8 cellular contexts compared by ENCODE assay signal in the genomic region with DNA sequence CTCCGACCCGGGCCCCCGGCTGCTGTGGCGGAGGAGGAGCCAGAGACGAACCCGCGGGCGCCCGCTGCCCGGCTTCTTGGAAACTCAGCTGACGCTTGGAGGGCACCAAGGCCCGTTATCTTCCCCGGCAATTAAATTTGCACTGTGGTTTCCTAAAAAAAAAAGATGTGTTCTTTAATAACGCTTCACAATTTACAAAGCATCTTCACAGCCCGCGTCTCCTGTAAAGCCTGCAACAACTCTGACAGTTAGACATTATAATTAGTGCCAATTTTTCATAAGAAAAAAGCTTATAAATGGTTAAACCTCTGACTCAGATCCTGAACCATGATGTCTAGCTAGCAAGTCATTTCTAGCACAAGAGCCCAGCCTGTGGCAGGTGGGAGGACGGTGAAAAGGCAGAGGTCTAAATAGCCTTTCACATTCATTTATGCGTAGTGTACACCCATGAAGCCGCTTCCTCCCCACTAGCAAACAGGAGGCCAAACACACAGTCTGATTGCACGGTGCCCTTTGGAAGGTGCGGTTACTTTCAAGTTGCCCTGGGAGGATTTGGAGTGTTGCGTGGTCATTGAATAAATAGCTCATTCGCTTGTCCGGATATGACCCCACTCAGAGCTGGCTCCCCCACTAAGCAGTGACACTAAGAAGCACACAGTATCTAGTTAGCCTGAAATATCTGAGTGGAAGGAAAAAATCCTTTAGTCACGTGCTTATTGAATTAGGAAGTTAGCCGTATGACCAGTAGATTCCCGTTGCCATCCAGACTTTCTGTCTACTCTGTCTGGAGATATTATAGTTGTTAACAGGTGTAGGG. TPM values are rescaled to one million over a fixed set of nuclear protein-coding genes. Genes with fewer than 3 reads are reported as not detected.
DNase-seq lines count a peak whose midpoint lies in the region; ATAC-seq and TF ChIP-seq lines count a peak whose summit lies in the region.

No MANE protein-coding gene starts in this region.

- peak overlapping the region; percentile 96 for H2AFZ ChIP-seq in hepatocyte

- peaks cover 3% of the 10 kb centered on the region for H3K9me2 ChIP-seq in hepatocyte (replicated peaks; ENCODE audit: insufficient read depth)

- WGBS in adipose tissue, 3 donors = 1 to 2% (median 1%) methylated on average over 24 to 27 of the region's 27 CpGs
- WGBS in hepatocyte (ENCODE audit: low lambda C conversion rate, missing lambda C conversion rate) = 6% methylated on average over 26 of the region's 27 CpGs
- 1 to 2% methylated on average over 27 of the region's 27 CpGs for WGBS in sigmoid colon, 2 donors

- H3K4me1 ChIP-seq in hepatocyte (ENCODE audit: insufficient read depth) (peaks cover 8% of the 10 kb centered on the region), sigmoid colon (peaks cover 0 to 26% (median 21%) of the 10 kb centered on the region in 4 donors)

- peaks cover 45% of the 10 kb centered on the region for H3K4me1 Mint-ChIP-seq in Calu3 (ENCODE audit: low read depth, unreplicated experiment)

- no peaks in the 10 kb centered on the region for H3K27me3 Mint-ChIP-seq in Calu3 (ENCODE audit: unreplicated experiment)

- no peaks in the 10 kb centered on the region for H4K20me1 ChIP-seq in hepatocyte (ENCODE audit: insufficient read depth, poor library complexity, severe bottlenecking)

- ATAC-seq in GM21367 (IDR thresholded peaks at IDR 0.05; ENCODE audit: unreplicated experiment) (peak; percentile 40), SK-N-SH treated with all-trans-retinoic acid at 6 μM for 48 hours (peak; percentile 30)

- no peaks in the 10 kb centered on the region for H3K36me3 ChIP-seq in hepatocyte (replicated peaks; ENCODE audit: insufficient read depth, low read depth)
- no peaks in the 10 kb centered on the region for H3K36me3 ChIP-seq in sigmoid colon

- H3K36me3 Mint-ChIP-seq in Calu3 (ENCODE audit: insufficient read depth, unreplicated experiment) = peaks cover 25% of the 10 kb centered on the region

- peak overlapping the region; percentile 87 for H3K4me2 ChIP-seq in hepatocyte

- CTCF ChIA-PET in Calu3 (lab: Charles Lee) = interaction anchor here (0.9 to 1.5 kb wide), 3 partner anchors 15 to 86 kb away, joined by 3 to 5 read pairs (median 3); no protein-coding TSS in a partner anchor

- H3K79me2 ChIP-seq in hepatocyte = peaks cover 11% of the 10 kb centered on the region

- BruUV-seq in Calu3 (replicated peaks; lab: Mats Ljungman, UMichigan) = TSS peak; percentile 89

- no peak for TF ChIP-seq CTCF in Calu3 (IDR thresholded peaks at IDR 0.05; ENCODE audit: unreplicated experiment)
- no peak for TF ChIP-seq CTCF in hepatocyte (IDR thresholded peaks at IDR 0.05; ENCODE audit: poor library complexity)
- TF ChIP-seq CTCF in sigmoid colon (IDR thresholded peaks at IDR 0.05) = no peak

- H3K4me3 ChIP-seq in hepatocyte = peak overlapping the region; percentile 97
- H3K4me3 ChIP-seq in sigmoid colon = peak overlapping the region; percentile 71 to 97 (median 78)

- peak; percentile 61 for DNase-seq in Calu3
- peak; percentile 35 for DNase-seq in HT-29 (ENCODE audit: low spot score)
- peak; percentile 57 for DNase-seq in hepatocyte (ENCODE audit: low spot score)
- DNase-seq in sigmoid colon = peak; percentile 68
- DNase-seq in effector CD8-positive, alpha-beta T cell (lab: John Stamatoyannopoulos, UW) = no peak

- peak overlapping the region; percentile 27 for H3K27ac Mint-ChIP-seq in Calu3 (ENCODE audit: unreplicated experiment)

- no peak for TF ChIP-seq EP300 in sigmoid colon (IDR thresholded peaks at IDR 0.05)

- intact Hi-C loops in Calu3 (cut with micrococcal nuclease; ENCODE audit: unreplicated experiment) (no loop called here), sigmoid colon (cut with DNase I) (loop anchor here (10.0 kb wide), 1 partner anchor 691 kb away; a partner anchor contains a TSS)

- no peaks in the 10 kb centered on the region for H3K9me3 Mint-ChIP-seq in Calu3 (ENCODE audit: low read depth, unreplicated experiment)

- H3K4me3 Mint-ChIP-seq in Calu3 (ENCODE audit: low read depth, unreplicated experiment) = peak overlapping the region; percentile 99

- TF ChIP-seq POLR2A in sigmoid colon (IDR thresholded peaks at IDR 0.05) = no peak

- H3K27ac ChIP-seq in adipose tissue (ENCODE audit: low read depth, low read length) (peak overlapping the region; percentile 71), hepatocyte (peak overlapping the region; percentile 98), sigmoid colon (peak overlapping the region; percentile 95 to 100 (median 98))

- H3K9me3 ChIP-seq in hepatocyte (ENCODE audit: low read depth) = no peaks in the 10 kb centered on the region
- H3K9me3 ChIP-seq in sigmoid colon = no peaks in the 10 kb centered on the region

- H3K27me3 ChIP-seq in hepatocyte (no peaks in the 10 kb centered on the region), sigmoid colon (no peaks in the 10 kb centered on the region)

TF ChIP-seq in SK-N-SH treated with all-trans-retinoic acid at 6 μM for 48 hours, 23 proteins besides CTCF, POLR2A, EP300 and RAD21 (continues in another document):
- TF ChIP-seq, protein P1, sequence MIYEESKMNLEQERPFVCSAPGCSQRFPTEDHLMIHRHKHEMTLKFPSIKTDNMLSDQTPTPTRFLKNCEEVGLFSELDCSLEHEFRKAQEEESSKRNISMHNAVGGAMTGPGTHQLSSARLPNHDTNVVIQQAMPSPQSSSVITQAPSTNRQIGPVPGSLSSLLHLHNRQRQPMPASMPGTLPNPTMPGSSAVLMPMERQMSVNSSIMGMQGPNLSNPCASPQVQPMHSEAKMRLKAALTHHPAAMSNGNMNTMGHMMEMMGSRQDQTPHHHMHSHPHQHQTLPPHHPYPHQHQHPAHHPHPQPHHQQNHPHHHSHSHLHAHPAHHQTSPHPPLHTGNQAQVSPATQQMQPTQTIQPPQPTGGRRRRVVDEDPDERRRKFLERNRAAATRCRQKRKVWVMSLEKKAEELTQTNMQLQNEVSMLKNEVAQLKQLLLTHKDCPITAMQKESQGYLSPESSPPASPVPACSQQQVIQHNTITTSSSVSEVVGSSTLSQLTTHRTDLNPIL (CRISPR knock-in tag; IDR thresholded peaks at IDR 0.05; ENCODE audit: low read depth) = no peak
- no peak for TF ChIP-seq TOX (CRISPR knock-in tag; IDR thresholded peaks at IDR 0.05; ENCODE audit: borderline replicate concordance)
- no peak for TF ChIP-seq ZNF70 (CRISPR knock-in tag; IDR thresholded peaks at IDR 0.05)
- TF ChIP-seq, protein P2, sequence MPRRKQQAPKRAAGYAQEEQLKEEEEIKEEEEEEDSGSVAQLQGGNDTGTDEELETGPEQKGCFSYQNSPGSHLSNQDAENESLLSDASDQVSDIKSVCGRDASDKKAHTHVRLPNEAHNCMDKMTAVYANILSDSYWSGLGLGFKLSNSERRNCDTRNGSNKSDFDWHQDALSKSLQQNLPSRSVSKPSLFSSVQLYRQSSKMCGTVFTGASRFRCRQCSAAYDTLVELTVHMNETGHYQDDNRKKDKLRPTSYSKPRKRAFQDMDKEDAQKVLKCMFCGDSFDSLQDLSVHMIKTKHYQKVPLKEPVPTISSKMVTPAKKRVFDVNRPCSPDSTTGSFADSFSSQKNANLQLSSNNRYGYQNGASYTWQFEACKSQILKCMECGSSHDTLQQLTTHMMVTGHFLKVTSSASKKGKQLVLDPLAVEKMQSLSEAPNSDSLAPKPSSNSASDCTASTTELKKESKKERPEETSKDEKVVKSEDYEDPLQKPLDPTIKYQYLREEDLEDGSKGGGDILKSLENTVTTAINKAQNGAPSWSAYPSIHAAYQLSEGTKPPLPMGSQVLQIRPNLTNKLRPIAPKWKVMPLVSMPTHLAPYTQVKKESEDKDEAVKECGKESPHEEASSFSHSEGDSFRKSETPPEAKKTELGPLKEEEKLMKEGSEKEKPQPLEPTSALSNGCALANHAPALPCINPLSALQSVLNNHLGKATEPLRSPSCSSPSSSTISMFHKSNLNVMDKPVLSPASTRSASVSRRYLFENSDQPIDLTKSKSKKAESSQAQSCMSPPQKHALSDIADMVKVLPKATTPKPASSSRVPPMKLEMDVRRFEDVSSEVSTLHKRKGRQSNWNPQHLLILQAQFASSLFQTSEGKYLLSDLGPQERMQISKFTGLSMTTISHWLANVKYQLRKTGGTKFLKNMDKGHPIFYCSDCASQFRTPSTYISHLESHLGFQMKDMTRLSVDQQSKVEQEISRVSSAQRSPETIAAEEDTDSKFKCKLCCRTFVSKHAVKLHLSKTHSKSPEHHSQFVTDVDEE (CRISPR knock-in tag; IDR thresholded peaks at IDR 0.05) = no peak
- TF ChIP-seq GLIS3 (CRISPR knock-in tag; IDR thresholded peaks at IDR 0.05) = no peak
- TF ChIP-seq, protein P3, sequence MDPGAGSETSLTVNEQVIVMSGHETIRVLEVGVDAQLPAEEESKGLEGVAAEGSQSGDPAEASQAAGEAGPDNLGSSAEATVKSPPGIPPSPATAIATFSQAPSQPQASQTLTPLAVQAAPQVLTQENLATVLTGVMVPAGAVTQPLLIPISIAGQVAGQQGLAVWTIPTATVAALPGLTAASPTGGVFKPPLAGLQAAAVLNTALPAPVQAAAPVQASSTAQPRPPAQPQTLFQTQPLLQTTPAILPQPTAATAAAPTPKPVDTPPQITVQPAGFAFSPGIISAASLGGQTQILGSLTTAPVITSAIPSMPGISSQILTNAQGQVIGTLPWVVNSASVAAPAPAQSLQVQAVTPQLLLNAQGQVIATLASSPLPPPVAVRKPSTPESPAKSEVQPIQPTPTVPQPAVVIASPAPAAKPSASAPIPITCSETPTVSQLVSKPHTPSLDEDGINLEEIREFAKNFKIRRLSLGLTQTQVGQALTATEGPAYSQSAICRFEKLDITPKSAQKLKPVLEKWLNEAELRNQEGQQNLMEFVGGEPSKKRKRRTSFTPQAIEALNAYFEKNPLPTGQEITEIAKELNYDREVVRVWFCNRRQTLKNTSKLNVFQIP (CRISPR knock-in tag; IDR thresholded peaks at IDR 0.05; ENCODE audit: borderline replicate concordance, low read depth) = no peak
- TF ChIP-seq TCF4 (CRISPR knock-in tag; IDR thresholded peaks at IDR 0.05; ENCODE audit: borderline replicate concordance) = no peak
- TF ChIP-seq ARNTL (CRISPR knock-in tag; IDR thresholded peaks at IDR 0.05; ENCODE audit: borderline replicate concordance, low read depth) = no peak
- TF ChIP-seq OSR1 (CRISPR knock-in tag; IDR thresholded peaks at IDR 0.05) = no peak

RNA-seq across cellular contexts. Expression of a gene that starts 0.5 kb away (rescaled TPM):
- total RNA-seq in Calu3 (2022) (14.1 and 21.4 TPM in 2 replicates), hepatocyte (19.3 and 19.8 TPM in 2 replicates), sigmoid colon (10 to 100 TPM in 3 of 4 donors, 1 to 10 TPM in 1; 8.6 to 22.2 (median 17.0) TPM)
- total RNA-seq in HT-29 (2014; rRNA removed; shearing (Covaris generic)) = 3.8 and 6.7 TPM in 2 replicates
- polyA plus RNA-seq in adipose tissue (1 to 10 TPM; 1.8 to 4.1 (median 3.9) TPM), hepatocyte (10.2 and 13.5 TPM in 2 replicates), sigmoid colon (1 to 10 TPM; 1.2 to 4.8 (median 2.8) TPM)
